ENCODE assay signal across 8 cellular contexts in genomic region chr13:111184685-111185401, GRCh38.
A peak's percentile ranks its signal among the peaks of the same experiment; 100 is the strongest.
DNase-seq lines count a peak whose midpoint lies in the region; ATAC-seq and TF ChIP-seq lines count a peak whose summit lies in the region.

No MANE protein-coding gene starts in this region.

- no peak overlapping the region for H3K9ac ChIP-seq in parathyroid adenoma

- DNase-seq in LHCN-M2 (ENCODE audit: low read depth), result peak; percentile 37
- DNase-seq in ascending aorta (ENCODE audit: low spot score in 2 of 2), result no peak
- DNase-seq in SKM-1 (lab: John Stamatoyannopoulos, UW; ENCODE audit: unreplicated experiment), result no peak
- DNase-seq in cerebellar cortex (ENCODE audit: low spot score), result no peak

- H3K36me3 ChIP-seq in ascending aorta, result no peaks in the 10 kb centered on the region
- no peaks in the 10 kb centered on the region for H3K36me3 ChIP-seq in parathyroid adenoma (ENCODE audit: control insufficient read depth, insufficient read depth, low read length)

- peaks cover 54% of the 10 kb centered on the region for H3K79me2 ChIP-seq in parathyroid adenoma

- H2AFZ ChIP-seq in parathyroid adenoma, result no peak overlapping the region

- ATAC-seq in GM18511 (IDR thresholded peaks at IDR 0.05; ENCODE audit: unreplicated experiment) (peak; percentile 86), GM21576 (IDR thresholded peaks at IDR 0.05; ENCODE audit: unreplicated experiment) (peak; percentile 89), SK-N-SH treated with all-trans-retinoic acid at 6 μM for 48 hours (no peak)

- TF ChIP-seq CTCF in ascending aorta (IDR thresholded peaks at IDR 0.05) (no peak), parathyroid adenoma (IDR thresholded peaks at IDR 0.05) (no peak)

- no peaks in the 10 kb centered on the region for H3K9me3 ChIP-seq in ascending aorta
- H3K9me3 ChIP-seq in parathyroid adenoma (ENCODE audit: control insufficient read depth, low read length), result no peaks in the 10 kb centered on the region

- intact Hi-C loops in ascending aorta (cut with DNase I), result no loop called here

- H3K4me1 ChIP-seq in ascending aorta (peaks cover 20 to 54% of the 10 kb centered on the region in 2 donors), parathyroid adenoma (peaks cover 4% of the 10 kb centered on the region)

- peak overlapping the region; percentile 86 to 94 for H3K27ac ChIP-seq in ascending aorta
- peak overlapping the region; percentile 24 for H3K27ac ChIP-seq in parathyroid adenoma

- H3K27me3 ChIP-seq in ascending aorta (no peaks in the 10 kb centered on the region), parathyroid adenoma (ENCODE audit: control insufficient read depth, insufficient read depth, low read length) (no peaks in the 10 kb centered on the region)

- H3K4me3 ChIP-seq in ascending aorta (peak overlapping the region in 1 of 2 donors; percentile 33), parathyroid adenoma (ENCODE audit: low read depth, low read length) (no peak overlapping the region)

- no peak overlapping the region for H3K4me2 ChIP-seq in parathyroid adenoma (ENCODE audit: low read length)

TF ChIP-seq in SK-N-SH treated with all-trans-retinoic acid at 6 μM for 48 hours, 23 proteins besides CTCF, POLR2A, EP300 and RAD21:
- TF ChIP-seq CSDC2 (CRISPR knock-in tag; IDR thresholded peaks at IDR 0.05) (no peak), TCF4 (CRISPR knock-in tag; IDR thresholded peaks at IDR 0.05; ENCODE audit: borderline replicate concordance) (no peak), ZNF8 (CRISPR knock-in tag; IDR thresholded peaks at IDR 0.05) (no peak), GLIS3 (CRISPR knock-in tag; IDR thresholded peaks at IDR 0.05) (no peak), ISL1 (CRISPR knock-in tag; IDR thresholded peaks at IDR 0.05) (no peak), ARNTL (CRISPR knock-in tag; IDR thresholded peaks at IDR 0.05; ENCODE audit: borderline replicate concordance, low read depth) (no peak), ZNF70 (CRISPR knock-in tag; IDR thresholded peaks at IDR 0.05) (no peak), ESRRG (CRISPR knock-in tag; IDR thresholded peaks at IDR 0.05) (no peak), TOX (CRISPR knock-in tag; IDR thresholded peaks at IDR 0.05; ENCODE audit: borderline replicate concordance) (no peak), ZFP3 (CRISPR knock-in tag; IDR thresholded peaks at IDR 0.05) (no peak), PPARA (CRISPR knock-in tag; IDR thresholded peaks at IDR 0.05; ENCODE audit: borderline replicate concordance) (no peak), ZFP30 (CRISPR knock-in tag; IDR thresholded peaks at IDR 0.05) (no peak), OSR1 (CRISPR knock-in tag; IDR thresholded peaks at IDR 0.05) (no peak), PATZ1 (CRISPR knock-in tag; IDR thresholded peaks at IDR 0.05; ENCODE audit: borderline replicate concordance) (no peak)
- TF ChIP-seq, protein P1, sequence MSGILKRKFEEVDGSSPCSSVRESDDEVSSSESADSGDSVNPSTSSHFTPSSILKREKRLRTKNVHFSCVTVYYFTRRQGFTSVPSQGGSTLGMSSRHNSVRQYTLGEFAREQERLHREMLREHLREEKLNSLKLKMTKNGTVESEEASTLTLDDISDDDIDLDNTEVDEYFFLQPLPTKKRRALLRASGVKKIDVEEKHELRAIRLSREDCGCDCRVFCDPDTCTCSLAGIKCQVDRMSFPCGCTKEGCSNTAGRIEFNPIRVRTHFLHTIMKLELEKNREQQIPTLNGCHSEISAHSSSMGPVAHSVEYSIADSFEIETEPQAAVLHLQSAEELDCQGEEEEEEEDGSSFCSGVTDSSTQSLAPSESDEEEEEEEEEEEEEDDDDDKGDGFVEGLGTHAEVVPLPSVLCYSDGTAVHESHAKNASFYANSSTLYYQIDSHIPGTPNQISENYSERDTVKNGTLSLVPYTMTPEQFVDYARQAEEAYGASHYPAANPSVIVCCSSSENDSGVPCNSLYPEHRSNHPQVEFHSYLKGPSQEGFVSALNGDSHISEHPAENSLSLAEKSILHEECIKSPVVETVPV (CRISPR knock-in tag; IDR thresholded peaks at IDR 0.05), result no peak
- TF ChIP-seq, protein P2, sequence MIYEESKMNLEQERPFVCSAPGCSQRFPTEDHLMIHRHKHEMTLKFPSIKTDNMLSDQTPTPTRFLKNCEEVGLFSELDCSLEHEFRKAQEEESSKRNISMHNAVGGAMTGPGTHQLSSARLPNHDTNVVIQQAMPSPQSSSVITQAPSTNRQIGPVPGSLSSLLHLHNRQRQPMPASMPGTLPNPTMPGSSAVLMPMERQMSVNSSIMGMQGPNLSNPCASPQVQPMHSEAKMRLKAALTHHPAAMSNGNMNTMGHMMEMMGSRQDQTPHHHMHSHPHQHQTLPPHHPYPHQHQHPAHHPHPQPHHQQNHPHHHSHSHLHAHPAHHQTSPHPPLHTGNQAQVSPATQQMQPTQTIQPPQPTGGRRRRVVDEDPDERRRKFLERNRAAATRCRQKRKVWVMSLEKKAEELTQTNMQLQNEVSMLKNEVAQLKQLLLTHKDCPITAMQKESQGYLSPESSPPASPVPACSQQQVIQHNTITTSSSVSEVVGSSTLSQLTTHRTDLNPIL (CRISPR knock-in tag; IDR thresholded peaks at IDR 0.05; ENCODE audit: low read depth), result no peak
